In genomic region chr7:95213809-95214492, GRCh38 we compare ENCODE assay signal across 12 cellular contexts.
DNase-seq lines count a peak whose midpoint lies in the region; ATAC-seq and TF ChIP-seq lines count a peak whose summit lies in the region.
"Had no signal": no experiment of that assay in that cellular context is flagged by ENCODE, and none has a peak within 500 bp of the region (broad histone marks: within the 10 kb centered on the region; RNA-seq: fewer than 3 reads in every experiment).

No MANE protein-coding gene starts in this region.

- H3K27ac ChIP-seq in cingulate gyrus (ENCODE audit: low read depth, low read length) (peak overlapping the region; percentile 10), mesenchymal stem cell (ENCODE audit: low read length, poor library complexity, severe bottlenecking) (no peak overlapping the region), suprapubic skin (peak overlapping the region; percentile 4)

- no peak overlapping the region for H4K8ac ChIP-seq in mesenchymal stem cell (ENCODE audit: low read length)

- peak overlapping the region; percentile 83 for H3K9ac ChIP-seq in mesenchymal stem cell (ENCODE audit: low read length)

- DNase-seq in M059J (ENCODE audit: low read depth) (peak; percentile 72), mesenchymal stem cell (no peak), suprapubic skin (ENCODE audit: low spot score in 2 of 2) (peak in 1 of 2 donors; percentile 78), AG08396 (ENCODE audit: low spot score) (no peak), NCI-H2227 treated with DMSO at 0.1 percent for 48 hours (lab: John Stamatoyannopoulos, UW) (no peak), DMS153 (lab: John Stamatoyannopoulos, UW) (no peak)
- DNase-seq: Caco-2; NCI-H526 treated with DMSO at 0.1 percent for 48 hours; stimulated activated CD4-positive, alpha-beta T cell treated with anti-CD3 and anti-CD28 coated beads, Interleukin-1b, Interleukin-23, amount 100 ng/mL, for 48 hours; T-cell had no signal

- H2BK15ac ChIP-seq in mesenchymal stem cell (ENCODE audit: low read depth, poor library complexity, severe bottlenecking), result no peak overlapping the region

- no peak for TF ChIP-seq CTCF in suprapubic skin (IDR thresholded peaks at IDR 0.05)

- H2BK120ac ChIP-seq in mesenchymal stem cell (ENCODE audit: low read depth, low read length), result no peak overlapping the region

- no peak overlapping the region for H2BK12ac ChIP-seq in mesenchymal stem cell (ENCODE audit: low read length in 2 of 2)

- no peak for ATAC-seq in GM21576 (IDR thresholded peaks at IDR 0.05; ENCODE audit: unreplicated experiment)
- ATAC-seq: T-cell had no signal

- H3K4me2 ChIP-seq in mesenchymal stem cell (ENCODE audit: low read length, poor library complexity, severe bottlenecking), result no peak overlapping the region

- no peak for TF ChIP-seq EP300 in suprapubic skin (IDR thresholded peaks at IDR 0.05)

- no peak for TF ChIP-seq POLR2A in suprapubic skin (IDR thresholded peaks at IDR 0.05)

- no peak overlapping the region for H2BK5ac ChIP-seq in mesenchymal stem cell (ENCODE audit: low read depth, low read length, poor library complexity, severe bottlenecking)

- H3K23ac ChIP-seq in mesenchymal stem cell (ENCODE audit: low read length in 2 of 2), result no peak overlapping the region

- H3K4me3 ChIP-seq in mesenchymal stem cell (ENCODE audit: insufficient read depth in 1 of 2, low read depth in 1 of 2, low read length in 2 of 2) (peak overlapping the region in 1 of 2 experiments; percentile 51), suprapubic skin (no peak overlapping the region)

- H3K9me3 ChIP-seq in mesenchymal stem cell (ENCODE audit: control insufficient read depth, low read length) (no peaks in the 10 kb centered on the region), suprapubic skin (no peaks in the 10 kb centered on the region)
- H3K9me3 ChIP-seq: Caco-2 had no signal

- no peak overlapping the region for H3K14ac ChIP-seq in mesenchymal stem cell (ENCODE audit: low read length in 2 of 2)

- no peak overlapping the region for H2AK5ac ChIP-seq in mesenchymal stem cell (ENCODE audit: low read length, severe bottlenecking)

- no peak overlapping the region for H4K91ac ChIP-seq in mesenchymal stem cell (ENCODE audit: low read length)

- no peak overlapping the region for H2AFZ ChIP-seq in mesenchymal stem cell (ENCODE audit: low read depth, low read length)

- no peak overlapping the region for H3K18ac ChIP-seq in mesenchymal stem cell (ENCODE audit: low read depth in 1 of 2, low read length in 2 of 2)

- H3K27me3 ChIP-seq in mesenchymal stem cell (ENCODE audit: control insufficient read depth in 1 of 2, insufficient read depth in 1 of 2, low read length in 2 of 2) (no peaks in the 10 kb centered on the region), suprapubic skin (no peaks in the 10 kb centered on the region)

- H3K4ac ChIP-seq in mesenchymal stem cell (ENCODE audit: low read depth in 1 of 2, low read length in 2 of 2), result no peak overlapping the region

- H3K36me3 ChIP-seq in mesenchymal stem cell (ENCODE audit: control insufficient read depth in 1 of 2, insufficient read depth in 2 of 2, low read depth in 1 of 2, low read length in 2 of 2) (no peaks in the 10 kb centered on the region), suprapubic skin (no peaks in the 10 kb centered on the region)

- H3K79me1 ChIP-seq in mesenchymal stem cell (replicated peaks; ENCODE audit: low read length, poor library complexity, severe bottlenecking), result no peaks in the 10 kb centered on the region

- 79% methylated on average over 6 of the region's 6 CpGs for WGBS in mesenchymal stem cell
- 62% methylated on average over 4 of the region's 6 CpGs for WGBS in suprapubic skin

- H3K4me1 ChIP-seq in mesenchymal stem cell (ENCODE audit: control insufficient read depth, insufficient read depth, low read depth, low read length), result peaks cover 2% of the 10 kb centered on the region
- no peaks in the 10 kb centered on the region for H3K4me1 ChIP-seq in suprapubic skin
- H3K4me1 ChIP-seq: Caco-2 had no signal
